In the genomic region with DNA sequence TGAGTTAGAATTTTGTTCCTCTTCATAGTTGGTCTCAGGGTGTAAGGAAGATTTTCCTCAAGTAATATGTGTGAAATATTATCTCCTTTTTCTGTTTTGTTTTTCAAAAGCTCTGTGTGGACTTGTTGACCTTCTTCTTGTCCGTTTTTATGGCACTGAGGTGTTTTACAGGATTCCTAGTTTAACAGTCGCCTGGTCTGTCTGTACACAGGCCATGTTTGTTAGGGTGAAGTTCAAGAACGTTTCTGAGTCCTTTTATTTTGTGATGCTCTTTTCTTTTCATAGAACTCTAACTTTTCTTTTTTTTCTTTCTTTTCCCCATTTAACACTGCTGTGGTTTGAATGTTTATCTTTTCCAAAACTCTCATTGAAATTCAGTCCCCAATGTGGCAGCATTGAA, we compare ENCODE assay signal across 22 cellular contexts.
"Had no signal": no experiment of that assay in that cellular context is flagged by ENCODE, and none has a peak within 500 bp of the region (broad histone marks: within the 10 kb centered on the region; RNA-seq: fewer than 3 reads in every experiment).

No MANE protein-coding gene starts in this region.

- H3K4me3 ChIP-seq: esophagus squamous epithelium, neural progenitor cell, testis, tibial artery, upper lobe of left lung had no signal

- H3K9me3 ChIP-seq: testis had no signal

- H3K27ac ChIP-seq: esophagus squamous epithelium, neural progenitor cell, testis, tibial artery, upper lobe of left lung had no signal

- DNase-seq: caudate nucleus; cerebellar nuclear complex; cortex of kidney; effector memory CD8-positive, alpha-beta T cell; erythroblast; esophagus squamous epithelium; foreskin melanocyte; kidney; mesenchymal stem cell; naive thymus-derived CD4-positive, alpha-beta T cell; posterior cingulate gyrus; retina; stimulated activated CD4-positive, alpha-beta T cell treated with anti-CD3 and anti-CD28 coated beads, Interleukin-2, amount 100 ng/mL, for 24 hours; stimulated activated CD4-positive, alpha-beta T cell treated with anti-CD3 and anti-CD28 coated beads, Interleukin-4, amount 100 ng/mL, for 24 hours; stimulated activated naive CD8-positive, alpha-beta T cell treated with anti-CD3 and anti-CD28 coated beads, Interleukin-15, Interleukin-2, amounts not matched to agents 100 U/mL and 50 U/mL, for 24 hours; substantia nigra; testis; tibial artery; upper lobe of left lung had no signal

- ATAC-seq: effector memory CD8-positive, alpha-beta T cell; naive thymus-derived CD4-positive, alpha-beta T cell; sciatic nerve; stimulated activated effector memory CD8-positive, alpha-beta T cell treated with anti-CD3 and anti-CD28 coated beads, Interleukin-12 subunit alpha, Interleukin-12 subunit beta, amount 100 ng/mL, for 72 hours; stimulated activated naive CD8-positive, alpha-beta T cell treated with anti-CD3 and anti-CD28 coated beads, Interleukin-15, Interleukin-2, amounts not matched to agents 100 U/mL and 50 U/mL, for 24 hours had no signal

- H3K27me3 ChIP-seq: esophagus squamous epithelium, neural progenitor cell, testis, tibial artery, upper lobe of left lung had no signal

- H3K4me1 ChIP-seq: esophagus squamous epithelium, neural progenitor cell, testis had no signal

- H3K36me3 ChIP-seq: esophagus squamous epithelium, neural progenitor cell, upper lobe of left lung had no signal

- H3K9ac ChIP-seq: neural progenitor cell had no signal
